13 cellular contexts compared by ENCODE assay signal in genomic region chr15:39358441-39359041, GRCh38.
A peak's percentile ranks its signal among the peaks of the same experiment; 100 is the strongest.
DNase-seq lines count a peak whose midpoint lies in the region; TF ChIP-seq lines count a peak whose summit lies in the region.
"Had no signal": no experiment of that assay in that cellular context is flagged by ENCODE, and none has a peak within 500 bp of the region (broad histone marks: within the 10 kb centered on the region; RNA-seq: fewer than 3 reads in every experiment).

No MANE protein-coding gene starts in this region.

- H3K9me3 ChIP-seq in osteoblast (ENCODE audit: low read depth, low read length): no peaks in the 10 kb centered on the region
- H3K9me3 ChIP-seq: BLaER1 had no signal

- H3K4me3 ChIP-seq in fibroblast of pulmonary artery (replicated peaks; ENCODE audit: low read depth, low read length): no peak overlapping the region
- no peak overlapping the region for H3K4me3 ChIP-seq in osteoblast (ENCODE audit: insufficient read depth, low read length)
- H3K4me3 ChIP-seq: BLaER1, skin epidermis had no signal

- no peak overlapping the region for H3K4me2 ChIP-seq in osteoblast (ENCODE audit: insufficient read depth, low read length)
- H3K4me2 ChIP-seq: BLaER1 had no signal

- no peak overlapping the region for H2AFZ ChIP-seq in osteoblast (ENCODE audit: low read length)

- TF ChIP-seq CTCF in fibroblast of pulmonary artery (IDR thresholded peaks at IDR 0.05; ENCODE audit: low read length, missing control alignments) (no peak), osteoblast (IDR thresholded peaks at IDR 0.05; ENCODE audit: extremely low read depth, low read depth, low read length) (no peak)

- peaks cover 60% of the 10 kb centered on the region for H3K4me1 ChIP-seq in osteoblast (ENCODE audit: insufficient read depth, low read length)
- H3K4me1 ChIP-seq: BLaER1 had no signal

- H3K36me3 ChIP-seq in osteoblast (ENCODE audit: insufficient read depth, low read length): no peaks in the 10 kb centered on the region
- H3K36me3 ChIP-seq: BLaER1 had no signal

- DNase-seq in AG20443 (ENCODE audit: low spot score) (peak; percentile 50), RPMI7951 (ENCODE audit: low read depth) (peak; percentile 56), fibroblast of pulmonary artery (ENCODE audit: low read depth) (peak; percentile 67), osteoblast (ENCODE audit: insufficient read length, low spot score, missing footprints) (peak; percentile 79), pons (ENCODE audit: low spot score) (no peak), NOMO-1 (lab: John Stamatoyannopoulos, UW; ENCODE audit: unreplicated experiment in 2 of 2) (no peak), NCI-H774 (lab: John Stamatoyannopoulos, UW) (no peak), CD1c-positive myeloid dendritic cell (ENCODE audit: extremely low spot score) (no peak)
- DNase-seq: activated naive CD8-positive, alpha-beta T cell treated with anti-CD3 and anti-CD28 coated beads, Interleukin-2, amount 10 ng/mL, durations not matched to agents 7 days and 5 days; hypothalamus; NCI-H69 had no signal

- no peaks in the 10 kb centered on the region for H4K20me1 ChIP-seq in osteoblast (ENCODE audit: insufficient read depth, low read length)
- H4K20me1 ChIP-seq: BLaER1 had no signal

- H3K79me2 ChIP-seq in osteoblast (ENCODE audit: insufficient read depth, low read length): no peaks in the 10 kb centered on the region

- H3K27ac ChIP-seq in osteoblast (ENCODE audit: low read depth, low read length): peak overlapping the region; percentile 99
- H3K27ac ChIP-seq: BLaER1 had no signal

- no peaks in the 10 kb centered on the region for H3K27me3 ChIP-seq in osteoblast (ENCODE audit: insufficient read depth, low read length)
- H3K27me3 ChIP-seq: BLaER1 had no signal

Comparison
In these comparisons a context has a peak if more than half of its experiments do, and no peak if none do; other contexts are left out.
1. DNase-seq: peak in AG20443 (single experiment), RPMI7951 (single experiment), fibroblast of pulmonary artery (single experiment) and osteoblast (single experiment); none in pons (single experiment), NOMO-1 (0 of 2), NCI-H774 (single experiment) and CD1c-positive myeloid dendritic cell (single experiment).